In the genomic region with DNA sequence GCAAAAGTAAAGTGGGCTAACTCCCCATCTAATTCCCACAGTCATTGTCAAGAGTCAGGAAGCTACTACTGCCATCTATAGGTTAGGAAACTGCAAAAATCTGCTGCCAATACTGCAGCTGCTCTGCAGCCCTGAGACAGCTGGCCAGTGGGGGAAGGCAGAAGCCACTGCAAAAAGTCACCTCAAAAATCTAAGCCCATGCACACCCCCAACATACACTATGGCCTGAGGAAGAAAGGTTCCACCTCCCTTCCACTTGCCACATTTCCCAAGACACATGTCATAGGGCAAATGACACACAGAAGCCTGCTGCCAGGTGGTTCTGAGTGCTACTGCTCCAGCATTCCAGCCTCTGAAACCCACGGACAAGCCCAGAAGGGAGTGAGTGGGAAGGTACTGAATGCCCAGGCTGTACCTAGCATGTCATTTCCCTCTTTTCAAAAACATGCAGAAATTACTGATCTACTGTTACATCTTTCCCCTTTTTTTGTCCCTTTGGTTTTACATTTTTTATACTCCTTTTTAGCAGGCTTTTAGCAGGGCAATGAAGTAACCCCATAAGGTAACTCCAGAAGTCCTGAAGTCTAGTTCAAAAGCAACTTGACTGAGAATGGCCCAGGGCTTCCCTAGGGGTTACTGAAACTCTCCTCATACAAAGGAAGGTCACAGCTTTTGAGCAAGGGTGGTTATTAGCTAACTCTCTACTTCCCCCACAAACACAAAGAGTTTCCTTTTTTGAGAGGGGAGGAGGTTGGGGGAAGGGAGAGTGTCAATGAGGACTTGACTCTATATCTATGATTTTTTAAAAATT, we compare ENCODE assay signal across 1 cellular context.
TF ChIP-seq lines count a peak whose summit lies in the region.

No MANE protein-coding gene starts in this region.

TF ChIP-seq in GM12878, 131 proteins besides CTCF, POLR2A, EP300 and RAD21 (continued from another document):
- peak; percentile 28 to 38; a peak in 1 of 4 replicates for TF ChIP-seq IKZF2 (IDR thresholded peaks at IDR 0.05)
- peak; percentile 80 for TF ChIP-seq NR2F1 (conservative IDR thresholded peaks at IDR 0.05)
- TF ChIP-seq ZSCAN29 (IDR thresholded peaks at IDR 0.05), result no peak
- 0 out of 2 replicates have a peak, but pooled peaks have one; percentile 2 for TF ChIP-seq CREM (IDR thresholded peaks at IDR 0.05; ENCODE audit: low read depth)
- TF ChIP-seq WRNIP1 (IDR thresholded peaks at IDR 0.05; ENCODE audit: borderline replicate concordance, low read depth, low read length), result no peak
- TF ChIP-seq, protein P1, sequence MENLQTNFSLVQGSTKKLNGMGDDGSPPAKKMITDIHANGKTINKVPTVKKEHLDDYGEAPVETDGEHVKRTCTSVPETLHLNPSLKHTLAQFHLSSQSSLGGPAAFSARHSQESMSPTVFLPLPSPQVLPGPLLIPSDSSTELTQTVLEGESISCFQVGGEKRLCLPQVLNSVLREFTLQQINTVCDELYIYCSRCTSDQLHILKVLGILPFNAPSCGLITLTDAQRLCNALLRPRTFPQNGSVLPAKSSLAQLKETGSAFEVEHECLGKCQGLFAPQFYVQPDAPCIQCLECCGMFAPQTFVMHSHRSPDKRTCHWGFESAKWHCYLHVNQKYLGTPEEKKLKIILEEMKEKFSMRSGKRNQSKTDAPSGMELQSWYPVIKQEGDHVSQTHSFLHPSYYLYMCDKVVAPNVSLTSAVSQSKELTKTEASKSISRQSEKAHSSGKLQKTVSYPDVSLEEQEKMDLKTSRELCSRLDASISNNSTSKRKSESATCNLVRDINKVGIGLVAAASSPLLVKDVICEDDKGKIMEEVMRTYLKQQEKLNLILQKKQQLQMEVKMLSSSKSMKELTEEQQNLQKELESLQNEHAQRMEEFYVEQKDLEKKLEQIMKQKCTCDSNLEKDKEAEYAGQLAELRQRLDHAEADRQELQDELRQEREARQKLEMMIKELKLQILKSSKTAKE (IDR thresholded peaks at IDR 0.05; ENCODE audit: low read depth, poor library complexity, severe bottlenecking), result no peak
- no peak for TF ChIP-seq RELA (IDR thresholded peaks at IDR 0.05; ENCODE audit: borderline replicate concordance, partially characterized antibody)
- TF ChIP-seq TCF12 (IDR thresholded peaks at IDR 0.05; ENCODE audit: low read depth, low read length), result 0 out of 2 replicates have a peak, but pooled peaks have one; percentile 55
- TF ChIP-seq NR2C2 (IDR thresholded peaks at IDR 0.05; ENCODE audit: borderline replicate concordance, control insufficient read depth, insufficient read length, low read depth), result no peak
- no peak for TF ChIP-seq SRF (IDR thresholded peaks at IDR 0.05; ENCODE audit: low read depth in 2 of 2, low read length in 2 of 2)
- TF ChIP-seq MTA2 (IDR thresholded peaks at IDR 0.05; ENCODE audit: low read depth), result peak; percentile 24; the same call in 1 of the 2 replicates
- TF ChIP-seq MXI1 (IDR thresholded peaks at IDR 0.05; ENCODE audit: low read depth, low read length), result peak; percentile 24; the same call in 1 of the 2 replicates
- no peak for TF ChIP-seq JUND (IDR thresholded peaks at IDR 0.05; ENCODE audit: low read depth, low read length)
- no peak for TF ChIP-seq BACH1 (IDR thresholded peaks at IDR 0.05; ENCODE audit: borderline replicate concordance)
- TF ChIP-seq MEF2B (IDR thresholded peaks at IDR 0.05; ENCODE audit: partially characterized antibody, poor library complexity, severe bottlenecking), result peak; percentile 73
- no peak for TF ChIP-seq MTA3 (IDR thresholded peaks at IDR 0.05; ENCODE audit: borderline replicate concordance, low read length)
- TF ChIP-seq CHD2 (IDR thresholded peaks at IDR 0.05; ENCODE audit: borderline replicate concordance, low read depth, low read length), result peak; percentile 43; the same call in 1 of the 2 replicates
- TF ChIP-seq, protein P2, sequence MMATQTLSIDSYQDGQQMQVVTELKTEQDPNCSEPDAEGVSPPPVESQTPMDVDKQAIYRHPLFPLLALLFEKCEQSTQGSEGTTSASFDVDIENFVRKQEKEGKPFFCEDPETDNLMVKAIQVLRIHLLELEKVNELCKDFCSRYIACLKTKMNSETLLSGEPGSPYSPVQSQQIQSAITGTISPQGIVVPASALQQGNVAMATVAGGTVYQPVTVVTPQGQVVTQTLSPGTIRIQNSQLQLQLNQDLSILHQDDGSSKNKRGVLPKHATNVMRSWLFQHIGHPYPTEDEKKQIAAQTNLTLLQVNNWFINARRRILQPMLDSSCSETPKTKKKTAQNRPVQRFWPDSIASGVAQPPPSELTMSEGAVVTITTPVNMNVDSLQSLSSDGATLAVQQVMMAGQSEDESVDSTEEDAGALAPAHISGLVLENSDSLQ (IDR thresholded peaks at IDR 0.05), result no peak
- peak; percentile 70 for TF ChIP-seq ATF7 (IDR thresholded peaks at IDR 0.05; ENCODE audit: low read depth)
- TF ChIP-seq EGR1 (IDR thresholded peaks at IDR 0.05; ENCODE audit: borderline replicate concordance in 1 of 2, low read depth in 2 of 2, low read length in 2 of 2), result no peak
- no peak for TF ChIP-seq RB1 (IDR thresholded peaks at IDR 0.05; ENCODE audit: borderline replicate concordance)
- TF ChIP-seq IRF4 (IDR thresholded peaks at IDR 0.05; ENCODE audit: low read depth, low read length), result no peak
